Comparison of ENCODE assay signal across 10 cellular contexts in genomic region chr6:17725083-17725482, GRCh38. TPM values are rescaled to one million over a fixed set of nuclear protein-coding genes. Genes with fewer than 3 reads are reported as not detected.
DNase-seq lines count a peak whose midpoint lies in the region; ATAC-seq and TF ChIP-seq lines count a peak whose summit lies in the region.
"Had no signal": no experiment of that assay in that cellular context is flagged by ENCODE, and none has a peak within 500 bp of the region (broad histone marks: within the 10 kb centered on the region; RNA-seq: fewer than 3 reads in every experiment).

No MANE protein-coding gene starts in this region.

- H3K4me1 ChIP-seq in fibroblast of lung (ENCODE audit: control insufficient read depth, extremely low read depth, insufficient read depth, low read length): no peaks in the 10 kb centered on the region
- peaks cover 2% of the 10 kb centered on the region for H3K4me1 ChIP-seq in ovary (ENCODE audit: insufficient read depth)
- H3K4me1 ChIP-seq: upper lobe of left lung had no signal

- WGBS in ovary, 3 donors: 1 to 3% (median 3%) methylated on average over 6 of the region's 6 CpGs

- no peaks in the 10 kb centered on the region for H3K36me3 Mint-ChIP-seq in stimulated activated memory B cell treated with anti-CD40 and anti-IgM and Interleukin-4, amounts not matched to agents 10 μg/mL and 1 μg/mL and 100 μg/mL, for 72 hours

- no peaks in the 10 kb centered on the region for H3K79me2 ChIP-seq in fibroblast of lung (ENCODE audit: control insufficient read depth, insufficient read depth, low read length)

- H3K27ac Mint-ChIP-seq in stimulated activated memory B cell treated with anti-CD40 and anti-IgM and Interleukin-4, amounts not matched to agents 10 μg/mL and 1 μg/mL and 100 μg/mL, for 72 hours: no peak overlapping the region

- ATAC-seq in stimulated activated memory B cell treated with anti-CD40 and anti-IgM and Interleukin-4, amounts not matched to agents 10 μg/mL and 1 μg/mL and 100 μg/mL, for 72 hours: no peak
- ATAC-seq: activated T-cell treated with anti-CD3 and anti-CD28 coated beads, Interleukin-2, amount 50 U/mL, for 4 hours had no signal

- TF ChIP-seq CTCF in fibroblast of lung (conservative IDR thresholded peaks at IDR 0.05 in 1 of 2, IDR thresholded peaks at IDR 0.05 in 1 of 2; ENCODE audit: low read depth in 1 of 2, low read length in 2 of 2) (no peak), ovary (IDR thresholded peaks at IDR 0.05) (no peak)

- H3K27me3 Mint-ChIP-seq in stimulated activated memory B cell treated with anti-CD40 and anti-IgM and Interleukin-4, amounts not matched to agents 10 μg/mL and 1 μg/mL and 100 μg/mL, for 72 hours: no peaks in the 10 kb centered on the region

- no peaks in the 10 kb centered on the region for H3K27me3 ChIP-seq in fibroblast of lung (ENCODE audit: control insufficient read depth, insufficient read depth, low read length)
- no peaks in the 10 kb centered on the region for H3K27me3 ChIP-seq in ovary
- H3K27me3 ChIP-seq: upper lobe of left lung had no signal

- no peak overlapping the region for H3K4me3 ChIP-seq in fibroblast of lung (replicated peaks in 1 of 4; ENCODE audit: control extremely low read depth in 1 of 4, insufficient read depth in 1 of 4, low read depth in 3 of 4, low read length in 4 of 4)
- H3K4me3 ChIP-seq in ovary: no peak overlapping the region
- H3K4me3 ChIP-seq: upper lobe of left lung had no signal

- no peak overlapping the region for H3K4me3 Mint-ChIP-seq in stimulated activated memory B cell treated with anti-CD40 and anti-IgM and Interleukin-4, amounts not matched to agents 10 μg/mL and 1 μg/mL and 100 μg/mL, for 72 hours
- H3K4me3 Mint-ChIP-seq: activated T-cell treated with anti-CD3 and anti-CD28 coated beads, Interleukin-2, amount 50 U/mL, for 4 hours had no signal

- no peaks in the 10 kb centered on the region for H3K4me1 Mint-ChIP-seq in stimulated activated memory B cell treated with anti-CD40 and anti-IgM and Interleukin-4, amounts not matched to agents 10 μg/mL and 1 μg/mL and 100 μg/mL, for 72 hours

- no peak overlapping the region for H3K27ac ChIP-seq in fibroblast of lung (ENCODE audit: insufficient read depth, low read length)
- no peak overlapping the region for H3K27ac ChIP-seq in ovary
- H3K27ac ChIP-seq: upper lobe of left lung had no signal

- no peaks in the 10 kb centered on the region for H3K9me3 Mint-ChIP-seq in stimulated activated memory B cell treated with anti-CD40 and anti-IgM and Interleukin-4, amounts not matched to agents 10 μg/mL and 1 μg/mL and 100 μg/mL, for 72 hours

- no peak for TF ChIP-seq POLR2A in ovary (IDR thresholded peaks at IDR 0.05)

- H3K4me2 ChIP-seq in fibroblast of lung (ENCODE audit: extremely low read depth, insufficient read depth, low read length): no peak overlapping the region

- no peaks in the 10 kb centered on the region for H4K20me1 ChIP-seq in fibroblast of lung (ENCODE audit: control insufficient read depth, extremely low read depth, insufficient read depth, low read length)

- peak overlapping the region; percentile 83 for H2AFZ ChIP-seq in fibroblast of lung (ENCODE audit: low read length)

- H3K36me3 ChIP-seq in fibroblast of lung (ENCODE audit: control insufficient read depth, insufficient read depth, low read length): no peaks in the 10 kb centered on the region
- H3K36me3 ChIP-seq in ovary: no peaks in the 10 kb centered on the region
- H3K36me3 ChIP-seq: upper lobe of left lung had no signal

- intact Hi-C loops in ovary (cut with DNase I): no loop called here

- H3K9ac ChIP-seq in fibroblast of lung (ENCODE audit: insufficient read depth, low read length): no peak overlapping the region

- no peak for TF ChIP-seq EP300 in ovary (IDR thresholded peaks at IDR 0.05)

- DNase-seq in H4 (ENCODE audit: low spot score) (peak; percentile 16), NCI-H446 (lab: John Stamatoyannopoulos, UW) (peak; percentile 61 to 70), fibroblast of lung (ENCODE audit: low read depth in 2 of 2) (peak; percentile 42 to 64), ovary (peak; percentile 34 to 77 (median 53)), middle frontal gyrus (ENCODE audit: extremely low spot score, low spot score) (no peak), NCI-H187 (lab: John Stamatoyannopoulos, UW) (no peak)
- DNase-seq in effector CD8-positive, alpha-beta T cell (lab: John Stamatoyannopoulos, UW): no peak
- DNase-seq: activated T-cell treated with anti-CD3 and anti-CD28 coated beads, Interleukin-2, amount 50 U/mL, for 4 hours; upper lobe of left lung had no signal

- H3K9me3 ChIP-seq in fibroblast of lung (ENCODE audit: control insufficient read depth, insufficient read depth, low read depth, low read length) (no peaks in the 10 kb centered on the region), ovary (no peaks in the 10 kb centered on the region)
- H3K9me3 ChIP-seq: upper lobe of left lung had no signal

RNA-seq across cellular contexts. Expression of gene NUP153, which starts 18.4 kb away (rescaled TPM):
- 25.3 and 37.8 TPM in 2 replicates for total RNA-seq in H4 (2014; rRNA removed; shearing (Covaris generic))
- total RNA-seq in fibroblast of lung (19.0 and 22.0 TPM in 2 replicates), ovary (10 to 100 TPM; 25.2 to 43.4 (median 34.6) TPM)
- polyA plus RNA-seq in fibroblast of lung (27.7 and 34.5 TPM in 2 replicates), ovary (10 to 100 TPM; 14.2 to 29.9 TPM)
- polyA plus RNA-seq in fibroblast of lung (2012): 16.7 and 20.4 TPM in 2 replicates
- polyA minus RNA-seq in fibroblast of lung (ENCODE audit: low replicate concordance): 17.7 and 35.0 TPM in 2 replicates

Comparison
In these comparisons a context has a peak if more than half of its experiments do, and no peak if none do; other contexts are left out.
1. DNase-seq: peak in H4 (single experiment), NCI-H446 (2 of 2), fibroblast of lung (2 of 2) and ovary (5 of 5); none in effector CD8-positive, alpha-beta T cell (single experiment), middle frontal gyrus (single experiment) and NCI-H187 (0 of 2).